7 cellular contexts compared by ENCODE assay signal in the genomic region with DNA sequence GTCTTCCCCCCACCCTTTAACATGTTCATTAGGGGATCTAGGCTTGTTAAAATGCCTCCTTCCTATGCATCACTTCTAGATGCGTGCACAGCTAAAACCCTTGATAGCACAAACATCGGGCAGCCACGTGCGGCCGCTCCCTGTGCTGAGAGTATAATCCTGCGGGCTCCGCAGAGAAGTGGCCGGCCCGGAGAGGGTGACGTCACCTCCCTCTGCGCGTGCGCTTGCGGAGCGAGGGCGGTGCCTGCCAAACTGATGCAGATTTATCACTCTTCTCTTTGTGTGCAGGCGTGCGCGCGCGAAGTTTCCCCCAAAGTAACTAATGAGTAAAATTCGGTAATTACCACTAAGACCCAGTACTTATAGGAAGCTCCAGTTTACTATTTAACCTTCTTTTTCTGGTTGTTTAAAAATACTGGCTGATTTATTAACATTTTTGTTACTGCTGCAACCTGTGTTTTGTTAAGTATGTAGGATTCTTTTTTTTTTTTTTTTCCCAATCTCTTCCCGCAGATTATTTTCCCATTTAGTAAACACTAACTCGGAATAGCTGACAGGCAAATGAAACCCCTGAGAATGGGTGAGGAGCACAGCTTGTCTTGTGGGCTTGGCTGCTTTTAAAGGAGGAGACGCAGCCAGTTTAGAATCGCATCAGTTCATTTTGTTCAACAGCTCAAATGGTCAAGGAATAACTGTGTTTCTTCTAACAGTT.
DNase-seq lines count a peak whose midpoint lies in the region; ATAC-seq, FAIRE-seq and TF ChIP-seq lines count a peak whose summit lies in the region.

No MANE protein-coding gene starts in this region.

- H3K4me3 Mint-ChIP-seq in brain = peak overlapping the region; percentile 86 to 89 (median 87)

- peaks cover 59% of the 10 kb centered on the region for H3K4me1 ChIP-seq in iPS-18a (ENCODE audit: control insufficient read depth, low read depth, low read length)
- H3K4me1 ChIP-seq in small intestine (ENCODE audit: control insufficient read depth in 2 of 2, insufficient read depth in 1 of 2, low read depth in 1 of 2, low read length in 1 of 2) = peaks cover 0 to 15% of the 10 kb centered on the region in 2 donors

- peak overlapping the region; percentile 89 for H3K27ac ChIP-seq in iPS-18a (ENCODE audit: low read length)
- peak overlapping the region in 1 of 2 donors; percentile 55 for H3K27ac ChIP-seq in small intestine (ENCODE audit: low read depth in 1 of 2, low read length in 1 of 2)

- no peak for FAIRE-seq in small intestine (lab: Jason Lieb, UNC)

- H3K36me3 Mint-ChIP-seq in brain = no peaks in the 10 kb centered on the region

- 4 to 9% (median 5%) methylated on average over 26 of the region's 26 CpGs for WGBS in small intestine, 3 donors

- H3K4me3 ChIP-seq in iPS-18a (ENCODE audit: low read length) (peak overlapping the region; percentile 54), small intestine (ENCODE audit: low read depth in 1 of 2, low read length in 2 of 2) (no peak overlapping the region)

- H3K9me3 ChIP-seq in iPS-18a (ENCODE audit: control insufficient read depth, low read depth, low read length) = no peaks in the 10 kb centered on the region
- H3K9me3 ChIP-seq in small intestine (ENCODE audit: control insufficient read depth, low read depth) = no peaks in the 10 kb centered on the region

- ATAC-seq in GM18508 (IDR thresholded peaks at IDR 0.05; ENCODE audit: insufficient read depth, unreplicated experiment) (peak; percentile 58), HG02938 (IDR thresholded peaks at IDR 0.05; ENCODE audit: unreplicated experiment) (peak; percentile 82)

- H3K9me3 Mint-ChIP-seq in brain = peaks cover 0 to 4% (median 0%) of the 10 kb centered on the region in 5 experiments

- peaks cover 100% of the 10 kb centered on the region for H3K4me1 Mint-ChIP-seq in brain

- no peaks in the 10 kb centered on the region for H3K27me3 ChIP-seq in iPS-18a (ENCODE audit: control insufficient read depth, insufficient read depth, low read length)
- no peaks in the 10 kb centered on the region for H3K27me3 ChIP-seq in small intestine (ENCODE audit: control insufficient read depth in 2 of 2, insufficient read depth in 2 of 2, low read length in 2 of 2)

- H3K9ac ChIP-seq in iPS-18a (ENCODE audit: low read length) = peak overlapping the region; percentile 82

- H3K27ac Mint-ChIP-seq in brain = peak overlapping the region; percentile 87 to 96 (median 95)

- peak; percentile 92 for DNase-seq in NCI-H1694 (lab: John Stamatoyannopoulos, UW)
- peak; percentile 74 for DNase-seq in T1000 (lab: John Stamatoyannopoulos, UW)
- peak; percentile 92 for DNase-seq in small intestine

- H3K36me3 ChIP-seq in iPS-18a (ENCODE audit: control insufficient read depth, low read depth, low read length) (no peaks in the 10 kb centered on the region), small intestine (ENCODE audit: control insufficient read depth in 2 of 2, insufficient read depth in 2 of 2, low read length in 2 of 2) (no peaks in the 10 kb centered on the region)

- H3K27me3 Mint-ChIP-seq in brain = no peaks in the 10 kb centered on the region

- TF ChIP-seq CTCF in brain (conservative IDR thresholded peaks at IDR 0.05) = no peak
